18 cellular contexts compared by ENCODE assay signal in the genomic region with DNA sequence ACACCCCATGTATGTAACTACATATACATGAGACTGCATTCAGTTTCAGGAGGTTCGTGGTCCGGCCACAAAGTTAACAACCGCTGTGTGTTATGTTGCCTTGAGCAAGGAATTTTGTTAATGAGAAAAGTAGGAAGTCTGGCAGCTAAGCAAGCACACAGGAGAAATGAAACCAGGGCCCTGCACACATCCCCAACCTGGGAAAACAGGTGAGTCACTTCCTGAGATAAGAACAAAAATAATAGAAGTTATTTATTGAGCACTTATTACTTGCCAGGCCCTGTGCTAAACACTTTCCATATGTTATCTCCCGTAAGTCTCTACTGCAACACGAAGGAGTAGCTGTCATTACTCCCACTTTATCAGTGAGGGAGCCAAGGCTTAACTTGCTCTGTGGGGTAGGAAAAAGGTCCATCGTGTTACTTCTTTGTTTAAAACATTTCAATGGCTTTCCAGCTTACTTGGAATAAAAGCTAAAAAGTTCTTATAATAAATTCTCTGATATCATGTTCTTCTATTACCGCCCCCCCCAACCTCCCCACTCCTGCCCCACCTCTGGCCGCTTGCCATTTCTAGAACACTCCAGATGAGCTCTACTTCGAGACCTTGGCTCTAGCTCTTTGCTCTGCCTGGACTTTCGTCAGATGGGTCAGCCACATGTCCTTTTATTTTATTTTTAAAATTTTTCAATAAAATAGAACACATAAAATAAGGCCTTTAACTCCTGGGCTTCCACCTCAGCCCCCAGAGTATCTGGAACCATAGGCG. TPM values are rescaled to one million over a fixed set of nuclear protein-coding genes. Genes with fewer than 3 reads are reported as not detected.
DNase-seq lines count a peak whose midpoint lies in the region; ATAC-seq and TF ChIP-seq lines count a peak whose summit lies in the region.
"Had no signal": no experiment of that assay in that cellular context is flagged by ENCODE, and none has a peak within 500 bp of the region (broad histone marks: within the 10 kb centered on the region; RNA-seq: fewer than 3 reads in every experiment).

No MANE protein-coding gene starts in this region.

- peak overlapping the region; percentile 52 for H3K4me2 ChIP-seq in mammary epithelial cell (ENCODE audit: insufficient read depth, low read depth, low read length)

- dilution Hi-C loops in mammary epithelial cell (cut with HindIII; ENCODE audit: low sequenced_read_pairs) = no loop called here

- no peaks in the 10 kb centered on the region for H3K36me3 ChIP-seq in mammary epithelial cell (ENCODE audit: insufficient read depth, low read length)
- H3K36me3 ChIP-seq in prostate gland = no peaks in the 10 kb centered on the region

- H4K20me1 ChIP-seq in mammary epithelial cell (ENCODE audit: insufficient read depth, low read length) = no peaks in the 10 kb centered on the region

- peak overlapping the region; percentile 48 for H2AFZ ChIP-seq in mammary epithelial cell (ENCODE audit: low read depth, low read length)
- H2AFZ ChIP-seq: parathyroid adenoma had no signal

- peaks cover 21% of the 10 kb centered on the region for H3K4me1 Mint-ChIP-seq in Calu3 (ENCODE audit: low read depth, unreplicated experiment)
- peaks cover 13 to 53% (median 37%) of the 10 kb centered on the region in 4 donors for H3K4me1 Mint-ChIP-seq in naive thymus-derived CD8-positive, alpha-beta T cell

- POLR2A ChIA-PET in naive thymus-derived CD8-positive, alpha-beta T cell (lab: Charles Lee) = interaction anchor here (1.1 kb wide), 1 partner anchor 67 kb away, joined by 4 read pairs; no protein-coding TSS in a partner anchor

- WGBS in mammary epithelial cell (ENCODE audit: low coverage, missing lambda C conversion rate) = 64% methylated on average over 11 of the region's 11 CpGs
- WGBS in prostate gland = 62% methylated on average over 11 of the region's 11 CpGs

- no peak for TF ChIP-seq CTCF in Calu3 (IDR thresholded peaks at IDR 0.05; ENCODE audit: unreplicated experiment)
- no peak for TF ChIP-seq CTCF in mammary epithelial cell (conservative IDR thresholded peaks at IDR 0.05 in 1 of 2, IDR thresholded peaks at IDR 0.05 in 1 of 2; ENCODE audit: extremely low read depth in 1 of 2, insufficient read depth in 1 of 2, low read depth in 1 of 2, low read length in 2 of 2)
- no peak for TF ChIP-seq CTCF in prostate gland (IDR thresholded peaks at IDR 0.05)

- H3K27me3 ChIP-seq in mammary epithelial cell (ENCODE audit: insufficient read depth, low read length) = no peaks in the 10 kb centered on the region
- no peaks in the 10 kb centered on the region for H3K27me3 ChIP-seq in prostate gland (replicated peaks; ENCODE audit: insufficient read depth)

- ATAC-seq in left colon (peak; percentile 55), GM18907 (IDR thresholded peaks at IDR 0.05; ENCODE audit: unreplicated experiment) (no peak), GM21576 (IDR thresholded peaks at IDR 0.05; ENCODE audit: unreplicated experiment) (no peak)
- no peak for ATAC-seq in naive thymus-derived CD8-positive, alpha-beta T cell
- ATAC-seq: stimulated activated naive CD8-positive, alpha-beta T cell treated with anti-CD3 and anti-CD28 coated beads, Interleukin-15, amount 100 ng/mL, for 72 hours; T-cell had no signal

- H3K4me1 ChIP-seq in mammary epithelial cell (ENCODE audit: insufficient read depth, low read length) (peaks cover 7% of the 10 kb centered on the region), prostate gland (replicated peaks) (no peaks in the 10 kb centered on the region)
- H3K4me1 ChIP-seq: parathyroid adenoma had no signal

- H3K9me3 Mint-ChIP-seq in Calu3 (ENCODE audit: low read depth, unreplicated experiment) = peaks cover 2% of the 10 kb centered on the region
- H3K9me3 Mint-ChIP-seq in naive thymus-derived CD8-positive, alpha-beta T cell = peaks cover 0 to 6% (median 0%) of the 10 kb centered on the region in 9 donors
- H3K9me3 Mint-ChIP-seq: activated B cell treated with CpG ODN at 0.5 μM for 24 hours had no signal

- no peaks in the 10 kb centered on the region for H3K79me2 ChIP-seq in mammary epithelial cell (ENCODE audit: insufficient read depth, low read length)
- H3K79me2 ChIP-seq: parathyroid adenoma had no signal

- no peak overlapping the region for H3K4me3 ChIP-seq in mammary epithelial cell (replicated peaks in 1 of 3; ENCODE audit: insufficient read depth in 1 of 3, low read depth in 2 of 3, low read length in 3 of 3)
- no peak overlapping the region for H3K4me3 ChIP-seq in prostate gland

- peak overlapping the region; percentile 60 for H3K4me3 Mint-ChIP-seq in Calu3 (ENCODE audit: low read depth, unreplicated experiment)
- H3K4me3 Mint-ChIP-seq in naive thymus-derived CD8-positive, alpha-beta T cell = no peak overlapping the region
- H3K4me3 Mint-ChIP-seq: activated B cell treated with CpG ODN at 0.5 μM for 24 hours; B cell; stimulated activated naive CD8-positive, alpha-beta T cell treated with anti-CD3 and anti-CD28 coated beads, Interleukin-15, amount 100 ng/mL, for 72 hours; T-cell had no signal

- DNase-seq in Calu3 (peak; percentile 33), HT1080 (ENCODE audit: low read depth) (peak; percentile 60), mammary epithelial cell (peak; percentile 53), left colon (no peak), prostate gland (ENCODE audit: low spot score) (no peak)
- DNase-seq in naive thymus-derived CD8-positive, alpha-beta T cell = no peak
- DNase-seq: activated B cell treated with CpG ODN at 0.5 μM for 24 hours; activated gamma-delta T cell treated with Interleukin-2 at 50 U/mL for 16 hours; effector CD4-positive, alpha-beta T cell; KBM-7; NCI-H146; OCI-M1; stimulated activated naive CD8-positive, alpha-beta T cell treated with anti-CD3 and anti-CD28 coated beads, Interleukin-15, amount 100 ng/mL, for 72 hours; T-cell had no signal

- H3K27ac ChIP-seq in mammary epithelial cell (ENCODE audit: insufficient read depth, low read depth, low read length) = no peak overlapping the region
- no peak overlapping the region for H3K27ac ChIP-seq in prostate gland
- H3K27ac ChIP-seq: parathyroid adenoma had no signal

- TF ChIP-seq POLR2A in prostate gland (IDR thresholded peaks at IDR 0.05) = no peak

- peak overlapping the region; percentile 90 for H3K27ac Mint-ChIP-seq in Calu3 (ENCODE audit: unreplicated experiment)
- peak overlapping the region in 1 of 10 donors; percentile 1 for H3K27ac Mint-ChIP-seq in naive thymus-derived CD8-positive, alpha-beta T cell
- H3K27ac Mint-ChIP-seq: activated B cell treated with CpG ODN at 0.5 μM for 24 hours; stimulated activated naive CD8-positive, alpha-beta T cell treated with anti-CD3 and anti-CD28 coated beads, Interleukin-15, amount 100 ng/mL, for 72 hours; T-cell had no signal

- no peaks in the 10 kb centered on the region for H3K36me3 Mint-ChIP-seq in Calu3 (ENCODE audit: insufficient read depth, unreplicated experiment)
- peaks cover 0 to 2% (median 0%) of the 10 kb centered on the region in 3 donors for H3K36me3 Mint-ChIP-seq in naive thymus-derived CD8-positive, alpha-beta T cell

- in situ Hi-C loops in mammary epithelial cell (cut with MboI; ENCODE audit: low sequenced_read_pairs in 2 of 2) = no loop called here

- H3K9ac ChIP-seq in mammary epithelial cell (ENCODE audit: insufficient read depth, low read length) = no peak overlapping the region
- H3K9ac ChIP-seq: parathyroid adenoma had no signal

- H3K27me3 Mint-ChIP-seq in Calu3 (ENCODE audit: unreplicated experiment) = no peaks in the 10 kb centered on the region
- H3K27me3 Mint-ChIP-seq in naive thymus-derived CD8-positive, alpha-beta T cell = no peaks in the 10 kb centered on the region
- H3K27me3 Mint-ChIP-seq: activated B cell treated with CpG ODN at 0.5 μM for 24 hours; B cell; stimulated activated naive CD8-positive, alpha-beta T cell treated with anti-CD3 and anti-CD28 coated beads, Interleukin-15, amount 100 ng/mL, for 72 hours; T-cell had no signal

- intact Hi-C loops in Calu3 (cut with micrococcal nuclease; ENCODE audit: unreplicated experiment) = no loop called here
- intact Hi-C loops in mammary epithelial cell (cut with micrococcal nuclease) = no loop called here
- intact Hi-C loops in left colon (cut with DNase I, micrococcal nuclease) = no loop called here
- intact Hi-C loops in prostate gland (cut with DNase I) = no loop called here

- no TSS peak for BruUV-seq in Calu3 (replicated peaks; lab: Mats Ljungman, UMichigan)
- no TSS peak for BruUV-seq in mammary epithelial cell (replicated peaks; lab: Mats Ljungman, UMichigan)

- CTCF ChIA-PET in Calu3 (lab: Charles Lee) (interaction anchor here (1.1 kb wide), 1 partner anchor 38 kb away, joined by 3 read pairs; no protein-coding TSS in a partner anchor), mammary epithelial cell (lab: Charles Lee; ENCODE audit: low non-redundant PET) (interaction anchor here (0.6 kb wide), 1 partner anchor 36 kb away, joined by 5 read pairs; no protein-coding TSS in a partner anchor)

- no peaks in the 10 kb centered on the region for H3K9me3 ChIP-seq in mammary epithelial cell (replicated peaks; ENCODE audit: insufficient read depth, low read length)
- no peaks in the 10 kb centered on the region for H3K9me3 ChIP-seq in prostate gland

RNA-seq across cellular contexts. Expression of gene PLAC8, which starts 36.2 kb away (rescaled TPM):
- total RNA-seq in Calu3 (2022) = 6.3 and 12.6 TPM in 2 replicates
- total RNA-seq in HT1080 (2014; rRNA removed; shearing (Covaris generic)) = not detected in 2 replicates
- 1.1 and 2.5 TPM in 2 replicates for polyA plus RNA-seq in HT1080 (2015; cell fraction: cytosol; rRNA removed)
- polyA plus RNA-seq in HT1080 (2015; cell fraction: nucleus; rRNA removed) = 1.0 and 1.8 TPM in 2 replicates
- 1 to 10 TPM in 1 of 2 donors, under 1 TPM in 1; 0.40 to 2.8 TPM for total RNA-seq in mammary epithelial cell
- polyA plus RNA-seq in mammary epithelial cell = 10.4 TPM
- 51.7 TPM for polyA minus RNA-seq in mammary epithelial cell
- total RNA-seq in left colon = 1,000 to 10,000 TPM in 1 of 2 donors, 100 to 1,000 TPM in 1; 955 to 1,006 TPM
- total RNA-seq in prostate gland = 1 to 10 TPM; 2.6 to 3.9 TPM
- 100 to 1,000 TPM; 222 to 258 TPM for total RNA-seq in naive thymus-derived CD8-positive, alpha-beta T cell
- polyA plus RNA-seq in naive thymus-derived CD8-positive, alpha-beta T cell = 100 to 1,000 TPM; 470 to 615 (median 609) TPM

Comparison
In these comparisons a context has a peak if more than half of its experiments do, and no peak if none do; other contexts are left out.
1. DNase-seq: peak in Calu3 (single experiment), HT1080 (single experiment) and mammary epithelial cell (single experiment); none in left colon (0 of 2), prostate gland (single experiment) and naive thymus-derived CD8-positive, alpha-beta T cell (0 of 10).
2. RNA of gene PLAC8, which starts 36.2 kb away (total RNA-seq): 955 to 1,006 TPM in left colon and 222 to 258 TPM in naive thymus-derived CD8-positive, alpha-beta T cell; 6.3 to 12.6 TPM in Calu3, 2.6 to 3.9 TPM in prostate gland, 0.40 to 2.8 TPM in mammary epithelial cell and not detected in HT1080; every median in the first group is over 10 times any median in the second.